Comparison of ENCODE assay signal across 26 cellular contexts in genomic region chr18:68533641-68534040, GRCh38.
"Had no signal": no experiment of that assay in that cellular context is flagged by ENCODE, and none has a peak within 500 bp of the region (broad histone marks: within the 10 kb centered on the region; RNA-seq: fewer than 3 reads in every experiment).

No MANE protein-coding gene starts in this region.

- DNase-seq: activated CD4-positive, alpha-beta memory T cell treated with anti-CD3 and anti-CD28 coated beads for 36 hours; activated CD4-positive, alpha-beta T cell treated with anti-CD3 and anti-CD28 coated beads, Interleukin-2, amount 10 ng/mL, durations not matched to agents 24 days and 14 days; activated CD4-positive, CD25-positive, alpha-beta regulatory T cell treated with anti-CD3 and anti-CD28 coated beads, Interleukin-2, amount 50 U/mL, for 72 hours; activated CD8-positive, alpha-beta memory T cell treated with anti-CD3 and anti-CD28 coated beads, Interleukin-2, amount 50 U/mL, for 4 hours; activated effector memory CD4-positive, alpha-beta T cell treated with anti-CD3 and anti-CD28 coated beads, Interleukin-2, amount 50 U/mL, for 16 hours; activated naive CD4-positive, alpha-beta T cell treated with anti-CD3 and anti-CD28 coated beads for 36 hours; activated naive CD8-positive, alpha-beta T cell treated with anti-CD3 and anti-CD28 coated beads for 36 hours; activated T-cell treated with anti-CD3 and anti-CD28 coated beads, Interleukin-2, amount 50 U/mL, for 1 hour; brain microvascular endothelial cell; caudate nucleus; foreskin keratinocyte; heart right ventricle; naive thymus-derived CD8-positive, alpha-beta T cell; nucleus accumbens; psoas muscle; sigmoid colon; stimulated activated CD4-positive, alpha-beta T cell treated with anti-CD3 and anti-CD28 coated beads, Interleukin-1b, Interleukin-23, amount 100 ng/mL, for 48 hours; stimulated activated CD4-positive, alpha-beta T cell treated with anti-CD3 and anti-CD28 coated beads, Interleukin-4, amount 100 ng/mL, for 4 hours; stimulated activated CD8-positive, alpha-beta memory T cell treated with anti-CD3 and anti-CD28 coated beads, Interleukin-4, amount 100 ng/mL, for 48 hours; stimulated activated naive CD8-positive, alpha-beta T cell treated with anti-CD3 and anti-CD28 coated beads, Interleukin-15, amount 100 ng/mL, for 72 hours; substantia nigra; T-helper 9 cell; upper lobe of left lung had no signal

- H3K4me1 ChIP-seq: foreskin keratinocyte, heart right ventricle, parathyroid adenoma, psoas muscle, upper lobe of left lung, vagina had no signal

- H3K27me3 ChIP-seq: brain microvascular endothelial cell, foreskin keratinocyte, heart right ventricle, sigmoid colon, upper lobe of left lung, vagina had no signal

- H3K79me2 ChIP-seq: parathyroid adenoma had no signal

- H3K9me3 ChIP-seq: heart right ventricle, psoas muscle, sigmoid colon, upper lobe of left lung, vagina had no signal

- H2AFZ ChIP-seq: parathyroid adenoma had no signal

- H3K4me3 ChIP-seq: heart right ventricle, psoas muscle, sigmoid colon, smooth muscle cell, upper lobe of left lung, vagina had no signal

- H3K9ac ChIP-seq: parathyroid adenoma had no signal

- H3K36me3 ChIP-seq: brain microvascular endothelial cell, heart right ventricle, sigmoid colon, upper lobe of left lung, vagina had no signal

- H3K27ac ChIP-seq: brain microvascular endothelial cell, foreskin keratinocyte, heart right ventricle, parathyroid adenoma, psoas muscle, sigmoid colon, upper lobe of left lung, vagina had no signal

- H3K4me2 ChIP-seq: smooth muscle cell had no signal
